ENCODE assay signal across 11 cellular contexts in the genomic region with DNA sequence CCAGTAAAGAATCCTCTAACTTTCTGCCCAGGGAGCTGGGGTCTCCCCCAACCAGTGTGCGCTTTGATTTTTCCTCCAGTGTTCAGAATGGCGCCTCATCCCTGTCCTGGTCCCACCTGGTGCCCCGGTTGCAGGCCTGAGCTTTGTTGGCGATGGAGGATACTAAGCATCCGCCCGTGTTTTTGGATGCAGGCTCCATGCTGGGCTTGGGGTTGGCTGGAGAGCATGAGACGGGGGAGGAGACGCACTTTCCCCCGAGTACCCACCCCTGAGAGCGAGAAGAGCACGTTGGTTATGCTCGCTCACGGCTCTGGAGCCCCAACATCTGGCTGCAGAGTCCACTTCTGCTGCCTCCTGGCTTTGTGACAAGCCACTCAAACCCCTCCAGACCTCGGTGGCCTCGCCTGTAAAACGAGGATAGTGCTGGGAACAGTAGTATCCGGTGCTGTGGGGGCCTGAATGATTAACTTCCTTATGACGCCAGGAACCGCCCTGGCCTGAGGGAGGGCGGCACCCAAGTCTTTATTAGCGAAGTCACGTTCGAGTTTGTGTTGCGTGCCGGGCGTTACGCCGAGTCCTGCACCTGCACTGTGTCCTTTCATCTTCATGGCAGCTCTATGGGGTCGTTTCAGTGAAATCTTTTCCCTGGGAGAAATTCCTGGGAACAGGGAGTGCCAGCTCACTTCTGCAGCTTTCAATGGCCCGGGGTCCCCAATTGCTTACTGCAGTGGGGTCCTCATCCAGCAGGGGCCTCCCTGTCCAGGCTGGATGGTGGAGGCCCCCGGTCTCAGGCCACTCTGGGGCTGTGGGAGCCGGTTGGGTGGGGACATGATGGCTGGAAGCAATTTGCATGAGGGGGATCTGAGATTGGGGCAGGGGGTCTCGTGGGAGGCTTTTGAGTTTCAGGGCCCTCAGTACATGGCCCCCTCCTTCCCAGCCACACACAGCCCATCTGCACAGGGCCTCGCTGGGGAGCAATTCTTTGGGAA. TPM values are rescaled to one million over a fixed set of nuclear protein-coding genes. Genes with fewer than 3 reads are reported as not detected.
DNase-seq lines count a peak whose midpoint lies in the region; ATAC-seq and TF ChIP-seq lines count a peak whose summit lies in the region.
"Had no signal": no experiment of that assay in that cellular context is flagged by ENCODE, and none has a peak within 500 bp of the region (broad histone marks: within the 10 kb centered on the region; RNA-seq: fewer than 3 reads in every experiment).

No MANE protein-coding gene starts in this region.

- TF ChIP-seq CTCF in fibroblast of lung (conservative IDR thresholded peaks at IDR 0.05 in 1 of 2, IDR thresholded peaks at IDR 0.05 in 1 of 2; ENCODE audit: low read depth in 1 of 2, low read length in 2 of 2) (no peak), nephron progenitor cell (IDR thresholded peaks at IDR 0.05) (no peak)

- H3K27me3 ChIP-seq in BLaER1 treated with 17β-estradiol and CSF1 and Interleukin-3, amounts not matched to agents 10 nM and 100 nM = no peaks in the 10 kb centered on the region
- H3K27me3 ChIP-seq in fibroblast of lung (ENCODE audit: control insufficient read depth, insufficient read depth, low read length) (no peaks in the 10 kb centered on the region), HAP-1 (ENCODE audit: low read depth) (no peaks in the 10 kb centered on the region)

- peaks cover 10% of the 10 kb centered on the region for H3K27me3 Mint-ChIP-seq in nephron progenitor cell (ENCODE audit: low read depth, poor library complexity)

- no peaks in the 10 kb centered on the region for H3K36me3 Mint-ChIP-seq in nephron progenitor cell (ENCODE audit: low read depth)

- H3K4me1 Mint-ChIP-seq in nephron progenitor cell = peaks cover 29% of the 10 kb centered on the region

- H3K4me2 ChIP-seq in BLaER1 treated with 17β-estradiol and CSF1 and Interleukin-3, amounts not matched to agents 10 nM and 100 nM = peak overlapping the region; percentile 21 to 90 (median 66)
- peak overlapping the region; percentile 52 for H3K4me2 ChIP-seq in fibroblast of lung (ENCODE audit: extremely low read depth, insufficient read depth, low read length)

- peaks cover 0 to 14% (median 3%) of the 10 kb centered on the region in 11 experiments; a peak in 6 of 22 replicates for H3K9me3 ChIP-seq in BLaER1 treated with 17β-estradiol and CSF1 and Interleukin-3, amounts not matched to agents 10 nM and 100 nM (replicated peaks in 1 of 11)
- H3K9me3 ChIP-seq in fibroblast of lung (ENCODE audit: control insufficient read depth, insufficient read depth, low read depth, low read length) (no peaks in the 10 kb centered on the region), HAP-1 (no peaks in the 10 kb centered on the region)

- H4K20me1 ChIP-seq in BLaER1 treated with 17β-estradiol and CSF1 and Interleukin-3, amounts not matched to agents 10 nM and 100 nM = no peaks in the 10 kb centered on the region; a peak in 1 of 22 replicates
- no peaks in the 10 kb centered on the region for H4K20me1 ChIP-seq in fibroblast of lung (ENCODE audit: control insufficient read depth, extremely low read depth, insufficient read depth, low read length)

- peak overlapping the region; percentile 63 for H2AFZ ChIP-seq in fibroblast of lung (ENCODE audit: low read length)

- peak; percentile 67 for DNase-seq in NOMO-1 treated with dmso at 0.1 percent for 144 hours (lab: John Stamatoyannopoulos, UW; ENCODE audit: unreplicated experiment)
- peak; percentile 32 to 61 for DNase-seq in fibroblast of lung (ENCODE audit: low read depth in 2 of 2)
- peak; percentile 24 for DNase-seq in nephron progenitor cell
- no peak for DNase-seq in T1000 (lab: John Stamatoyannopoulos, UW)
- DNase-seq in HAP-1 (ENCODE audit: low spot score in 2 of 2) = no peak
- DNase-seq: cerebellar nuclear complex, NCI-H2227 treated with DMSO at 0.1 percent for 48 hours had no signal

- H3K4me1 ChIP-seq in BLaER1 treated with 17β-estradiol and CSF1 and Interleukin-3, amounts not matched to agents 10 nM and 100 nM = peaks cover 8 to 19% (median 13%) of the 10 kb centered on the region in 10 experiments
- no peaks in the 10 kb centered on the region for H3K4me1 ChIP-seq in fibroblast of lung (ENCODE audit: control insufficient read depth, extremely low read depth, insufficient read depth, low read length)
- H3K4me1 ChIP-seq in HAP-1 = no peaks in the 10 kb centered on the region

- H3K9ac ChIP-seq in BLaER1 treated with 17β-estradiol and CSF1 and Interleukin-3, amounts not matched to agents 10 nM and 100 nM = no peak overlapping the region
- no peak overlapping the region for H3K9ac ChIP-seq in fibroblast of lung (ENCODE audit: insufficient read depth, low read length)

- no peak overlapping the region for H3K4me3 Mint-ChIP-seq in nephron progenitor cell

- H3K27ac ChIP-seq in BLaER1 treated with 17β-estradiol and CSF1 and Interleukin-3, amounts not matched to agents 10 nM and 100 nM = peak overlapping the region in 1 of 11 experiments; percentile 40; a peak in 2 of 22 replicates
- no peak overlapping the region for H3K27ac ChIP-seq in fibroblast of lung (ENCODE audit: insufficient read depth, low read length)
- H3K27ac ChIP-seq: C4-2B had no signal

- 0 out of 20 replicates have a peak overlapping the region, but pooled peaks of 1 of the 10 experiments have one; percentile 13 for H3K4me3 ChIP-seq in BLaER1 treated with 17β-estradiol and CSF1 and Interleukin-3, amounts not matched to agents 10 nM and 100 nM
- H3K4me3 ChIP-seq in fibroblast of lung (replicated peaks in 1 of 4; ENCODE audit: control extremely low read depth in 1 of 4, insufficient read depth in 1 of 4, low read depth in 3 of 4, low read length in 4 of 4) (no peak overlapping the region), HAP-1 (no peak overlapping the region)

- H3K79me2 ChIP-seq in fibroblast of lung (ENCODE audit: control insufficient read depth, insufficient read depth, low read length) = no peaks in the 10 kb centered on the region

- H3K9me3 Mint-ChIP-seq in nephron progenitor cell = no peaks in the 10 kb centered on the region

- in situ Hi-C loops in HAP-1 (cut with MboI; ENCODE audit: low sequenced_read_pairs) = no loop called here

- H3K27ac Mint-ChIP-seq in nephron progenitor cell = peak overlapping the region; percentile 52

- no peaks in the 10 kb centered on the region for H3K36me3 ChIP-seq in BLaER1 treated with 17β-estradiol and CSF1 and Interleukin-3, amounts not matched to agents 10 nM and 100 nM
- no peaks in the 10 kb centered on the region for H3K36me3 ChIP-seq in fibroblast of lung (ENCODE audit: control insufficient read depth, insufficient read depth, low read length)
- H3K36me3 ChIP-seq in HAP-1 (replicated peaks) = no peaks in the 10 kb centered on the region

- ATAC-seq in HG03175 (IDR thresholded peaks at IDR 0.05; ENCODE audit: unreplicated experiment) (no peak), GM19023 (IDR thresholded peaks at IDR 0.05; ENCODE audit: unreplicated experiment) (no peak)

RNA-seq across cellular contexts. Expression of a gene that starts 25.5 kb away (rescaled TPM):
- not detected in 2 replicates for total RNA-seq in fibroblast of lung
- polyA plus RNA-seq in fibroblast of lung = not detected in 2 replicates
- polyA plus RNA-seq in fibroblast of lung (2012) = not detected in 2 replicates
- 2.3 TPM in 1 of 2 replicates, not detected in the other for polyA minus RNA-seq in fibroblast of lung (ENCODE audit: low replicate concordance)

RNA-seq across cellular contexts. Expression of a gene that starts 51.6 kb away (rescaled TPM):
- 7.7 and 8.6 TPM in 2 replicates for total RNA-seq in fibroblast of lung
- 5.2 and 6.9 TPM in 2 replicates for polyA plus RNA-seq in fibroblast of lung
- polyA plus RNA-seq in fibroblast of lung (2012) = 6.5 and 7.6 TPM in 2 replicates
- polyA minus RNA-seq in fibroblast of lung (ENCODE audit: low replicate concordance) = 24.7 and 35.5 TPM in 2 replicates

RNA-seq across cellular contexts. Expression of a gene that starts 51.6 kb away (rescaled TPM):
- 40.1 and 59.9 TPM in 2 replicates for total RNA-seq in fibroblast of lung
- 31.6 and 72.4 TPM in 2 replicates for polyA plus RNA-seq in fibroblast of lung
- 58.3 and 95.5 TPM in 2 replicates for polyA plus RNA-seq in fibroblast of lung (2012)
- polyA minus RNA-seq in fibroblast of lung (ENCODE audit: low replicate concordance) = 15.2 and 19.5 TPM in 2 replicates

RNA-seq across cellular contexts. Expression of a gene that starts 57.8 kb away (rescaled TPM):
- 63.9 and 84.2 TPM in 2 replicates for total RNA-seq in fibroblast of lung
- polyA plus RNA-seq in fibroblast of lung = 47.5 and 88.1 TPM in 2 replicates
- polyA plus RNA-seq in fibroblast of lung (2012) = 87.8 and 142 TPM in 2 replicates
- polyA minus RNA-seq in fibroblast of lung (ENCODE audit: low replicate concordance) = 84.7 and 165 TPM in 2 replicates

Comparison
In these comparisons a context has a peak if more than half of its experiments do, and no peak if none do; other contexts are left out.
1. DNase-seq: peak in NOMO-1 treated with dmso at 0.1 percent for 144 hours (single experiment), fibroblast of lung (2 of 2) and nephron progenitor cell (single experiment); none in T1000 (single experiment) and HAP-1 (0 of 2).